ENCODE assay signal across 2 cellular contexts in the genomic region with DNA sequence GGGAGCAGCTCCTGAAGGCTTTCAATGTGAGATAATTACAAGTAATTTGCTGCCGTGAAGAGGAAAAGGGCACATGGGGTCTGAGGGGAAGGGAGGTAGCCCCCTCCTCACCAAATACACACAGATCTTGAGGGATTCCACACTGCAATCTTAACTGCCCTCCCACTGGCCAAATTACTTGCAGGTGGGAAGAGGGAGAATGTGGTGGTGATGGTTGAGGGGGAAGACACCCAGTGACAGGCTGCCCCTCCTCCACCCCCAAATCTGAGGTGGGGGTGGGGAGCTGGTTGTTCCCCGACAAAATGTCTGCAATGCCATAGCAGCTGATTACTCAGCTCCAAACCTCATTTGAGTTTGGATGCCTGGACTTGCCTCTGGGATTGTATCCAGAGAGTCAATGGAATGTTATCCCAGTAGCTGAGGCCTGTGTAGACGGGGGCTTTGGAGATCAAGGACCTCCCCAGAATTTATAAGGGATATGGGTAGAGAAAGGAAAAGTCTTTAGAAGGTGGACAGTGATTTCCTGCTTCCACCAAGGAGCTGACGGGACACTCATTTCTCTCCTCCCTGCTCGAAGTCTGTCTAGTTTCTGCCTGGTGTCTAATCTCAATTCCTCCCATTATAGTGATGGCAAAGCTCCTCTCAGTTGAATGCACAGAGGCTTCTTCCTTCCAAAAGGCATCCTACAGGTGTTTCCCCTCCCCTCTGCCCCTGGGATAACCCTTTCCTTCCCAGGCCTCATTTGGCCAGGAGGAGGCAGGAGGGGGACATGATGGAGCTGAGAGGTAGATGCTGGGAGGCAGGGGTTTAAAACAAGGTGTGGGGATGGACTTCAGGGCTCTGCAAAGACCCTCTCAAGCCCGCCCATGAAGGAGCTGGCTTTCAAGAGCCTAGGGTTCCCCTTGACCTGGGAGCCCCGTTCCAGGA.
TF ChIP-seq lines count a peak whose summit lies in the region.

No MANE protein-coding gene starts in this region.

TF ChIP-seq in HCT116, 20 proteins besides CTCF, POLR2A, EP300 and RAD21:
- TF ChIP-seq MAX (IDR thresholded peaks at IDR 0.05) (no peak), POLR2AphosphoS5 (IDR thresholded peaks at IDR 0.05; ENCODE audit: low read depth, low read length) (no peak), TCF7L2 (IDR thresholded peaks at IDR 0.05; ENCODE audit: borderline replicate concordance, extremely low read depth, insufficient read depth, insufficient read length) (no peak), ELF1 (IDR thresholded peaks at IDR 0.05; ENCODE audit: borderline replicate concordance, low read depth) (no peak), SIN3A (IDR thresholded peaks at IDR 0.05; ENCODE audit: low read depth) (no peak), SP1 (IDR thresholded peaks at IDR 0.05; ENCODE audit: low read depth) (no peak), JUND (IDR thresholded peaks at IDR 0.05) (no peak), EGR1 (IDR thresholded peaks at IDR 0.05; ENCODE audit: low read depth) (no peak)
- TF ChIP-seq, protein P1, sequence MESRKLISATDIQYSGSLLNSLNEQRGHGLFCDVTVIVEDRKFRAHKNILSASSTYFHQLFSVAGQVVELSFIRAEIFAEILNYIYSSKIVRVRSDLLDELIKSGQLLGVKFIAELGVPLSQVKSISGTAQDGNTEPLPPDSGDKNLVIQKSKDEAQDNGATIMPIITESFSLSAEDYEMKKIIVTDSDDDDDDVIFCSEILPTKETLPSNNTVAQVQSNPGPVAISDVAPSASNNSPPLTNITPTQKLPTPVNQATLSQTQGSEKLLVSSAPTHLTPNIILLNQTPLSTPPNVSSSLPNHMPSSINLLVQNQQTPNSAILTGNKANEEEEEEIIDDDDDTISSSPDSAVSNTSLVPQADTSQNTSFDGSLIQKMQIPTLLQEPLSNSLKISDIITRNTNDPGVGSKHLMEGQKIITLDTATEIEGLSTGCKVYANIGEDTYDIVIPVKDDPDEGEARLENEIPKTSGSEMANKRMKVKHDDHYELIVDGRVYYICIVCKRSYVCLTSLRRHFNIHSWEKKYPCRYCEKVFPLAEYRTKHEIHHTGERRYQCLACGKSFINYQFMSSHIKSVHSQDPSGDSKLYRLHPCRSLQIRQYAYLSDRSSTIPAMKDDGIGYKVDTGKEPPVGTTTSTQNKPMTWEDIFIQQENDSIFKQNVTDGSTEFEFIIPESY (IDR thresholded peaks at IDR 0.05; ENCODE audit: extremely low read depth, insufficient replicate concordance, low read length), result no peak
- TF ChIP-seq, protein P2, sequence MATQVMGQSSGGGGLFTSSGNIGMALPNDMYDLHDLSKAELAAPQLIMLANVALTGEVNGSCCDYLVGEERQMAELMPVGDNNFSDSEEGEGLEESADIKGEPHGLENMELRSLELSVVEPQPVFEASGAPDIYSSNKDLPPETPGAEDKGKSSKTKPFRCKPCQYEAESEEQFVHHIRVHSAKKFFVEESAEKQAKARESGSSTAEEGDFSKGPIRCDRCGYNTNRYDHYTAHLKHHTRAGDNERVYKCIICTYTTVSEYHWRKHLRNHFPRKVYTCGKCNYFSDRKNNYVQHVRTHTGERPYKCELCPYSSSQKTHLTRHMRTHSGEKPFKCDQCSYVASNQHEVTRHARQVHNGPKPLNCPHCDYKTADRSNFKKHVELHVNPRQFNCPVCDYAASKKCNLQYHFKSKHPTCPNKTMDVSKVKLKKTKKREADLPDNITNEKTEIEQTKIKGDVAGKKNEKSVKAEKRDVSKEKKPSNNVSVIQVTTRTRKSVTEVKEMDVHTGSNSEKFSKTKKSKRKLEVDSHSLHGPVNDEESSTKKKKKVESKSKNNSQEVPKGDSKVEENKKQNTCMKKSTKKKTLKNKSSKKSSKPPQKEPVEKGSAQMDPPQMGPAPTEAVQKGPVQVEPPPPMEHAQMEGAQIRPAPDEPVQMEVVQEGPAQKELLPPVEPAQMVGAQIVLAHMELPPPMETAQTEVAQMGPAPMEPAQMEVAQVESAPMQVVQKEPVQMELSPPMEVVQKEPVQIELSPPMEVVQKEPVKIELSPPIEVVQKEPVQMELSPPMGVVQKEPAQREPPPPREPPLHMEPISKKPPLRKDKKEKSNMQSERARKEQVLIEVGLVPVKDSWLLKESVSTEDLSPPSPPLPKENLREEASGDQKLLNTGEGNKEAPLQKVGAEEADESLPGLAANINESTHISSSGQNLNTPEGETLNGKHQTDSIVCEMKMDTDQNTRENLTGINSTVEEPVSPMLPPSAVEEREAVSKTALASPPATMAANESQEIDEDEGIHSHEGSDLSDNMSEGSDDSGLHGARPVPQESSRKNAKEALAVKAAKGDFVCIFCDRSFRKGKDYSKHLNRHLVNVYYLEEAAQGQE (IDR thresholded peaks at IDR 0.05; ENCODE audit: low read depth), result no peak
TF ChIP-seq in HCT116: peak in this region for 0.

TF ChIP-seq in WTC11, 78 proteins besides CTCF, POLR2A, EP300 and RAD21 (continues in another document):
- no peak for TF ChIP-seq HMGA2 (CRISPR knock-in tag; IDR thresholded peaks at IDR 0.05)
- TF ChIP-seq ZNF232 (CRISPR knock-in tag; IDR thresholded peaks at IDR 0.05), result no peak
- TF ChIP-seq, protein P3, sequence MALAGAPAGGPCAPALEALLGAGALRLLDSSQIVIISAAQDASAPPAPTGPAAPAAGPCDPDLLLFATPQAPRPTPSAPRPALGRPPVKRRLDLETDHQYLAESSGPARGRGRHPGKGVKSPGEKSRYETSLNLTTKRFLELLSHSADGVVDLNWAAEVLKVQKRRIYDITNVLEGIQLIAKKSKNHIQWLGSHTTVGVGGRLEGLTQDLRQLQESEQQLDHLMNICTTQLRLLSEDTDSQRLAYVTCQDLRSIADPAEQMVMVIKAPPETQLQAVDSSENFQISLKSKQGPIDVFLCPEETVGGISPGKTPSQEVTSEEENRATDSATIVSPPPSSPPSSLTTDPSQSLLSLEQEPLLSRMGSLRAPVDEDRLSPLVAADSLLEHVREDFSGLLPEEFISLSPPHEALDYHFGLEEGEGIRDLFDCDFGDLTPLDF (CRISPR knock-in tag; IDR thresholded peaks at IDR 0.05), result no peak
- TF ChIP-seq, protein P4, sequence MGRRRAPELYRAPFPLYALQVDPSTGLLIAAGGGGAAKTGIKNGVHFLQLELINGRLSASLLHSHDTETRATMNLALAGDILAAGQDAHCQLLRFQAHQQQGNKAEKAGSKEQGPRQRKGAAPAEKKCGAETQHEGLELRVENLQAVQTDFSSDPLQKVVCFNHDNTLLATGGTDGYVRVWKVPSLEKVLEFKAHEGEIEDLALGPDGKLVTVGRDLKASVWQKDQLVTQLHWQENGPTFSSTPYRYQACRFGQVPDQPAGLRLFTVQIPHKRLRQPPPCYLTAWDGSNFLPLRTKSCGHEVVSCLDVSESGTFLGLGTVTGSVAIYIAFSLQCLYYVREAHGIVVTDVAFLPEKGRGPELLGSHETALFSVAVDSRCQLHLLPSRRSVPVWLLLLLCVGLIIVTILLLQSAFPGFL (CRISPR knock-in tag; IDR thresholded peaks at IDR 0.05; ENCODE audit: borderline replicate concordance), result no peak
- TF ChIP-seq ATF6 (CRISPR knock-in tag; IDR thresholded peaks at IDR 0.05), result no peak
- TF ChIP-seq USF1 (CRISPR knock-in tag; IDR thresholded peaks at IDR 0.05), result no peak
- TF ChIP-seq, protein P5, sequence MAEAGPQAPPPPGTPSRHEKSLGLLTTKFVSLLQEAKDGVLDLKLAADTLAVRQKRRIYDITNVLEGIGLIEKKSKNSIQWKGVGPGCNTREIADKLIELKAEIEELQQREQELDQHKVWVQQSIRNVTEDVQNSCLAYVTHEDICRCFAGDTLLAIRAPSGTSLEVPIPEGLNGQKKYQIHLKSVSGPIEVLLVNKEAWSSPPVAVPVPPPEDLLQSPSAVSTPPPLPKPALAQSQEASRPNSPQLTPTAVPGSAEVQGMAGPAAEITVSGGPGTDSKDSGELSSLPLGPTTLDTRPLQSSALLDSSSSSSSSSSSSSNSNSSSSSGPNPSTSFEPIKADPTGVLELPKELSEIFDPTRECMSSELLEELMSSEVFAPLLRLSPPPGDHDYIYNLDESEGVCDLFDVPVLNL (CRISPR knock-in tag; IDR thresholded peaks at IDR 0.05; ENCODE audit: borderline replicate concordance, low read depth), result no peak
- no peak for TF ChIP-seq CBFB (CRISPR knock-in tag; IDR thresholded peaks at IDR 0.05; ENCODE audit: low read depth)
- no peak for TF ChIP-seq JAZF1 (CRISPR knock-in tag; IDR thresholded peaks at IDR 0.05)
- TF ChIP-seq ZNF423 (CRISPR knock-in tag; IDR thresholded peaks at IDR 0.05), result no peak
- TF ChIP-seq, protein P6, sequence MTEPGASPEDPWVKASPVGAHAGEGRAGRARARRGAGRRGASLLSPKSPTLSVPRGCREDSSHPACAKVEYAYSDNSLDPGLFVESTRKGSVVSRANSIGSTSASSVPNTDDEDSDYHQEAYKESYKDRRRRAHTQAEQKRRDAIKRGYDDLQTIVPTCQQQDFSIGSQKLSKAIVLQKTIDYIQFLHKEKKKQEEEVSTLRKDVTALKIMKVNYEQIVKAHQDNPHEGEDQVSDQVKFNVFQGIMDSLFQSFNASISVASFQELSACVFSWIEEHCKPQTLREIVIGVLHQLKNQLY (CRISPR knock-in tag; IDR thresholded peaks at IDR 0.05), result no peak
- TF ChIP-seq, protein P7, sequence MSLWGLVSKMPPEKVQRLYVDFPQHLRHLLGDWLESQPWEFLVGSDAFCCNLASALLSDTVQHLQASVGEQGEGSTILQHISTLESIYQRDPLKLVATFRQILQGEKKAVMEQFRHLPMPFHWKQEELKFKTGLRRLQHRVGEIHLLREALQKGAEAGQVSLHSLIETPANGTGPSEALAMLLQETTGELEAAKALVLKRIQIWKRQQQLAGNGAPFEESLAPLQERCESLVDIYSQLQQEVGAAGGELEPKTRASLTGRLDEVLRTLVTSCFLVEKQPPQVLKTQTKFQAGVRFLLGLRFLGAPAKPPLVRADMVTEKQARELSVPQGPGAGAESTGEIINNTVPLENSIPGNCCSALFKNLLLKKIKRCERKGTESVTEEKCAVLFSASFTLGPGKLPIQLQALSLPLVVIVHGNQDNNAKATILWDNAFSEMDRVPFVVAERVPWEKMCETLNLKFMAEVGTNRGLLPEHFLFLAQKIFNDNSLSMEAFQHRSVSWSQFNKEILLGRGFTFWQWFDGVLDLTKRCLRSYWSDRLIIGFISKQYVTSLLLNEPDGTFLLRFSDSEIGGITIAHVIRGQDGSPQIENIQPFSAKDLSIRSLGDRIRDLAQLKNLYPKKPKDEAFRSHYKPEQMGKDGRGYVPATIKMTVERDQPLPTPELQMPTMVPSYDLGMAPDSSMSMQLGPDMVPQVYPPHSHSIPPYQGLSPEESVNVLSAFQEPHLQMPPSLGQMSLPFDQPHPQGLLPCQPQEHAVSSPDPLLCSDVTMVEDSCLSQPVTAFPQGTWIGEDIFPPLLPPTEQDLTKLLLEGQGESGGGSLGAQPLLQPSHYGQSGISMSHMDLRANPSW (CRISPR knock-in tag; conservative IDR thresholded peaks at IDR 0.05; ENCODE audit: low read depth), result no peak
- TF ChIP-seq, protein P8, sequence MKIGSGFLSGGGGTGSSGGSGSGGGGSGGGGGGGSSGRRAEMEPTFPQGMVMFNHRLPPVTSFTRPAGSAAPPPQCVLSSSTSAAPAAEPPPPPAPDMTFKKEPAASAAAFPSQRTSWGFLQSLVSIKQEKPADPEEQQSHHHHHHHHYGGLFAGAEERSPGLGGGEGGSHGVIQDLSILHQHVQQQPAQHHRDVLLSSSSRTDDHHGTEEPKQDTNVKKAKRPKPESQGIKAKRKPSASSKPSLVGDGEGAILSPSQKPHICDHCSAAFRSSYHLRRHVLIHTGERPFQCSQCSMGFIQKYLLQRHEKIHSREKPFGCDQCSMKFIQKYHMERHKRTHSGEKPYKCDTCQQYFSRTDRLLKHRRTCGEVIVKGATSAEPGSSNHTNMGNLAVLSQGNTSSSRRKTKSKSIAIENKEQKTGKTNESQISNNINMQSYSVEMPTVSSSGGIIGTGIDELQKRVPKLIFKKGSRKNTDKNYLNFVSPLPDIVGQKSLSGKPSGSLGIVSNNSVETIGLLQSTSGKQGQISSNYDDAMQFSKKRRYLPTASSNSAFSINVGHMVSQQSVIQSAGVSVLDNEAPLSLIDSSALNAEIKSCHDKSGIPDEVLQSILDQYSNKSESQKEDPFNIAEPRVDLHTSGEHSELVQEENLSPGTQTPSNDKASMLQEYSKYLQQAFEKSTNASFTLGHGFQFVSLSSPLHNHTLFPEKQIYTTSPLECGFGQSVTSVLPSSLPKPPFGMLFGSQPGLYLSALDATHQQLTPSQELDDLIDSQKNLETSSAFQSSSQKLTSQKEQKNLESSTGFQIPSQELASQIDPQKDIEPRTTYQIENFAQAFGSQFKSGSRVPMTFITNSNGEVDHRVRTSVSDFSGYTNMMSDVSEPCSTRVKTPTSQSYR (CRISPR knock-in tag; IDR thresholded peaks at IDR 0.05), result no peak
- no peak for TF ChIP-seq SMAD4 (CRISPR knock-in tag; IDR thresholded peaks at IDR 0.05)
- TF ChIP-seq, protein P9, sequence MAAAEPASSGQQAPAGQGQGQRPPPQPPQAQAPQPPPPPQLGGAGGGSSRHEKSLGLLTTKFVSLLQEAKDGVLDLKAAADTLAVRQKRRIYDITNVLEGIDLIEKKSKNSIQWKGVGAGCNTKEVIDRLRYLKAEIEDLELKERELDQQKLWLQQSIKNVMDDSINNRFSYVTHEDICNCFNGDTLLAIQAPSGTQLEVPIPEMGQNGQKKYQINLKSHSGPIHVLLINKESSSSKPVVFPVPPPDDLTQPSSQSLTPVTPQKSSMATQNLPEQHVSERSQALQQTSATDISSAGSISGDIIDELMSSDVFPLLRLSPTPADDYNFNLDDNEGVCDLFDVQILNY (CRISPR knock-in tag; IDR thresholded peaks at IDR 0.05), result no peak
- TF ChIP-seq ATF2 (CRISPR knock-in tag; IDR thresholded peaks at IDR 0.05; ENCODE audit: borderline replicate concordance, low read depth), result no peak
- TF ChIP-seq OVOL2 (CRISPR knock-in tag; IDR thresholded peaks at IDR 0.05; ENCODE audit: borderline replicate concordance), result no peak
- TF ChIP-seq NR1H2 (CRISPR knock-in tag; IDR thresholded peaks at IDR 0.05), result no peak
- TF ChIP-seq GABPB1 (CRISPR knock-in tag; IDR thresholded peaks at IDR 0.05), result no peak
